ENCODE assay signal across 24 cellular contexts in genomic region chr11:2538951-2539735, GRCh38.
A peak's percentile ranks its signal among the peaks of the same experiment; 100 is the strongest.
DNase-seq lines count a peak whose midpoint lies in the region; ATAC-seq, FAIRE-seq and TF ChIP-seq lines count a peak whose summit lies in the region.
"Had no signal": no experiment of that assay in that cellular context is flagged by ENCODE, and none has a peak within 500 bp of the region (broad histone marks: within the 10 kb centered on the region; RNA-seq: fewer than 3 reads in every experiment).

No MANE protein-coding gene starts in this region.

- no peak overlapping the region for H3K18ac ChIP-seq in H1 (ENCODE audit: extremely low read depth, low read length)

- H3K27ac Mint-ChIP-seq in activated naive CD4-positive, alpha-beta T cell treated with anti-CD3 and anti-CD28 coated beads for 36 hours = no peak overlapping the region
- H3K27ac Mint-ChIP-seq: activated B cell treated with CpG ODN at 0.5 μM for 24 hours; activated CD4-positive, alpha-beta memory T cell treated with anti-CD3 and anti-CD28 coated beads, Interleukin-2, amount 10 ng/mL, durations not matched to agents 7 days and 5 days; activated T-cell treated with anti-CD3 and anti-CD28 coated beads, Interleukin-2, amount 50 U/mL, for 24 hours; naive B cell; T-helper 2 cell treated with Interferon-gamma antibody and Interleukin-4, amounts not matched to agents 5 μg/mL and 100 μg/mL, for 36 hours had no signal

- 89% methylated on average over 26 of the region's 30 CpGs; no CpG with 5 or more reads in 1 of the 2 experiments for WGBS in H1 (ENCODE audit: extremely low coverage in 1 of 2, insufficient coverage in 1 of 2, insufficient read length in 1 of 2, insufficient replicate concordance in 2 of 2, low coverage in 1 of 2, low lambda C conversion rate in 2 of 2, missing lambda C conversion rate in 1 of 2), 2 experiments
- 94% methylated on average over 29 of the region's 30 CpGs; no CpG with 5 or more reads in 1 of the 2 donors for WGBS in transverse colon (ENCODE audit: low coverage in 1 of 2), 2 donors

- POLR2A ChIA-PET in H1 (lab: Charles Lee; ENCODE audit: partially characterized antibody) = no interaction called here

- TF ChIP-seq CTCF in H1 (IDR thresholded peaks at IDR 0.05; ENCODE audit: control extremely low read depth in 1 of 3, insufficient read depth in 1 of 3, low read depth in 1 of 3, low read length in 3 of 3) (no peak), transverse colon (IDR thresholded peaks at IDR 0.05) (no peak)

- H2BK120ac ChIP-seq in H1 (replicated peaks; ENCODE audit: low read depth, low read length) = no peak overlapping the region

- in situ Hi-C loops in transverse colon (cut with MboI; ENCODE audit: low pct_ligation_motif_present in 1 of 4, low pct_unique_long_range_greater_than_20kb in 1 of 4, low sequenced_read_pairs in 3 of 4) = loop anchor here in 1 of 4 donors (25.0 kb wide), 1 partner anchor 548 kb away; no protein-coding TSS in a partner anchor

- no peak overlapping the region for H2BK15ac ChIP-seq in H1 (ENCODE audit: low read length)

- TF ChIP-seq POLR2A in H1 (IDR thresholded peaks at IDR 0.05; ENCODE audit: control extremely low read depth in 1 of 2, low read depth in 2 of 2, low read length in 2 of 2) (no peak), transverse colon (IDR thresholded peaks at IDR 0.05) (no peak)

- DNase-seq in activated naive CD4-positive, alpha-beta T cell treated with anti-CD3 and anti-CD28 coated beads, Interleukin-2, amount 50 U/mL, for 16 hours = peak; percentile 6
- DNase-seq in activated naive CD4-positive, alpha-beta T cell treated with anti-CD3 and anti-CD28 coated beads for 36 hours = no peak
- no peak for DNase-seq in H1 (ENCODE audit: low read depth in 1 of 2, low spot score in 2 of 2)
- peak; percentile 84 for DNase-seq in mesenteric fat pad (ENCODE audit: low spot score)
- DNase-seq in transverse colon = peak; percentile 4
- no peak for DNase-seq in GF-D8 (lab: John Stamatoyannopoulos, UW)
- DNase-seq: activated B cell treated with CpG ODN at 0.5 μM for 24 hours; activated CD4-positive, alpha-beta memory T cell treated with anti-CD3 and anti-CD28 coated beads, Interleukin-2, amount 10 ng/mL, durations not matched to agents 7 days and 5 days; activated T-cell treated with anti-CD3 and anti-CD28 coated beads, Interleukin-2, amount 50 U/mL, for 24 hours; HCEC 1CT; hippocampal formation; Karpas-422; mammary epithelial cell; naive B cell; NCI-H1694 treated with DMSO at 0.1 percent for 48 hours; NCI-H226; PC-3 had no signal

- no peaks in the 10 kb centered on the region for H3K9me3 Mint-ChIP-seq in activated naive CD4-positive, alpha-beta T cell treated with anti-CD3 and anti-CD28 coated beads for 36 hours
- H3K9me3 Mint-ChIP-seq: activated B cell treated with CpG ODN at 0.5 μM for 24 hours; activated CD4-positive, alpha-beta memory T cell treated with anti-CD3 and anti-CD28 coated beads, Interleukin-2, amount 10 ng/mL, durations not matched to agents 7 days and 5 days; activated T-cell treated with anti-CD3 and anti-CD28 coated beads, Interleukin-2, amount 50 U/mL, for 24 hours; naive B cell; T-helper 2 cell treated with Interferon-gamma antibody and Interleukin-4, amounts not matched to agents 5 μg/mL and 100 μg/mL, for 36 hours had no signal

- peaks cover 3% of the 10 kb centered on the region for H3K4me1 Mint-ChIP-seq in activated naive CD4-positive, alpha-beta T cell treated with anti-CD3 and anti-CD28 coated beads for 36 hours (ENCODE audit: low read depth)
- H3K4me1 Mint-ChIP-seq: activated B cell treated with CpG ODN at 0.5 μM for 24 hours had no signal

- no peak overlapping the region for H3K4me3 Mint-ChIP-seq in activated naive CD4-positive, alpha-beta T cell treated with anti-CD3 and anti-CD28 coated beads for 36 hours
- H3K4me3 Mint-ChIP-seq: activated B cell treated with CpG ODN at 0.5 μM for 24 hours; activated CD4-positive, alpha-beta memory T cell treated with anti-CD3 and anti-CD28 coated beads, Interleukin-2, amount 10 ng/mL, durations not matched to agents 7 days and 5 days; activated T-cell treated with anti-CD3 and anti-CD28 coated beads, Interleukin-2, amount 50 U/mL, for 24 hours; naive B cell; T-helper 2 cell treated with Interferon-gamma antibody and Interleukin-4, amounts not matched to agents 5 μg/mL and 100 μg/mL, for 36 hours had no signal

- H3K56ac ChIP-seq in H1 (replicated peaks; ENCODE audit: insufficient read length, low read depth, low read length) = no peak overlapping the region

- no peaks in the 10 kb centered on the region for H3K36me3 Mint-ChIP-seq in activated naive CD4-positive, alpha-beta T cell treated with anti-CD3 and anti-CD28 coated beads for 36 hours (ENCODE audit: low read depth)
- H3K36me3 Mint-ChIP-seq: naive B cell had no signal

- no peak overlapping the region for H4K5ac ChIP-seq in H1 (ENCODE audit: insufficient read length, low read depth, low read length)

- H4K8ac ChIP-seq in H1 (ENCODE audit: extremely low read depth, insufficient read depth, low read length) = peak overlapping the region; percentile 71; the same call in 1 of the 2 replicates

- no peak overlapping the region for H2BK20ac ChIP-seq in H1 (ENCODE audit: low read length)

- TF ChIP-seq EP300 in H1 (IDR thresholded peaks at IDR 0.05; ENCODE audit: borderline replicate concordance in 1 of 2, low read depth in 2 of 2, low read length in 2 of 2) (no peak), transverse colon (IDR thresholded peaks at IDR 0.05; ENCODE audit: low read depth) (no peak)

- no peaks in the 10 kb centered on the region for H3K79me2 ChIP-seq in H1 (ENCODE audit: control insufficient read depth in 1 of 2, insufficient read depth in 2 of 2, low read length in 2 of 2)

- H3K27me3 ChIP-seq in H1 (replicated peaks in 1 of 4; ENCODE audit: control insufficient read depth in 3 of 4, extremely low read depth in 1 of 4, insufficient read depth in 3 of 4, low read length in 3 of 4) (peaks cover 1 to 70% (median 38%) of the 10 kb centered on the region in 4 experiments), transverse colon (no peaks in the 10 kb centered on the region)

- 0 out of 2 replicates have a peak overlapping the region, but pooled peaks have one; percentile 39 for H2BK12ac ChIP-seq in H1 (ENCODE audit: low read depth, low read length)

- H4K20me1 ChIP-seq in H1 (replicated peaks in 1 of 2; ENCODE audit: control insufficient read depth in 1 of 2, insufficient read depth in 2 of 2, low read length in 2 of 2) = peaks cover 0 to 3% of the 10 kb centered on the region in 2 experiments

- H3K27ac ChIP-seq in H1 (ENCODE audit: low read depth, low read length) (no peak overlapping the region), transverse colon (no peak overlapping the region)
- H3K27ac ChIP-seq: A549, SK-N-MC had no signal

- intact Hi-C loops in activated naive CD4-positive, alpha-beta T cell treated with anti-CD3 and anti-CD28 coated beads for 36 hours (cut with micrococcal nuclease) = loop anchor here (10.0 kb wide), 1 partner anchor 344 kb away; no protein-coding TSS in a partner anchor
- intact Hi-C loops in transverse colon (cut with DNase I; ENCODE audit: low total_unique reads) = no loop called here

- no peak overlapping the region for H2AFZ ChIP-seq in H1 (ENCODE audit: low read length)

- H3K9me3 ChIP-seq in H1 (ENCODE audit: insufficient read depth in 2 of 2, low read depth in 1 of 2, low read length in 1 of 2) (no peaks in the 10 kb centered on the region), transverse colon (no peaks in the 10 kb centered on the region)
- H3K9me3 ChIP-seq: A549 had no signal

- H3K4me3 ChIP-seq in H1 (ENCODE audit: extremely low read depth in 1 of 4, insufficient read depth in 2 of 4, low read depth in 3 of 4, low read length in 4 of 4) (no peak overlapping the region), transverse colon (no peak overlapping the region)
- H3K4me3 ChIP-seq: A549, SK-N-MC, smooth muscle cell had no signal

- no peaks in the 10 kb centered on the region for H3K79me1 ChIP-seq in H1 (ENCODE audit: low read depth, low read length)

- no peak overlapping the region for H4K91ac ChIP-seq in H1 (replicated peaks; ENCODE audit: insufficient read length, low read length)

- H2AK5ac ChIP-seq in H1 (ENCODE audit: low read depth, low read length) = no peak overlapping the region

- H3K4me1 ChIP-seq in H1 (replicated peaks in 1 of 4; ENCODE audit: control insufficient read depth in 3 of 4, insufficient read depth in 4 of 4, low read length in 3 of 4) (peaks cover 0 to 4% (median under 1%) of the 10 kb centered on the region in 4 experiments; a peak in 5 of 7 replicates), transverse colon (peaks cover 0 to under 1% (median 0%) of the 10 kb centered on the region in 4 donors)
- H3K4me1 ChIP-seq: A549 had no signal

- no peak overlapping the region for H2BK5ac ChIP-seq in H1 (ENCODE audit: low read depth, low read length)

- H3K4ac ChIP-seq in H1 (replicated peaks; ENCODE audit: insufficient read length, low read depth, low read length) = no peak overlapping the region

- H3K4me2 ChIP-seq in H1 (ENCODE audit: insufficient read depth in 1 of 2, low read depth in 2 of 2, low read length in 2 of 2) = no peak overlapping the region
- H3K4me2 ChIP-seq: A549, smooth muscle cell had no signal

- H3K36me3 ChIP-seq in H1 (ENCODE audit: control insufficient read depth in 2 of 4, insufficient read depth in 4 of 4, low read length in 3 of 4) (no peaks in the 10 kb centered on the region), transverse colon (no peaks in the 10 kb centered on the region)

- no peak for FAIRE-seq in H1 (lab: Jason Lieb, UNC)
- FAIRE-seq: A549, bronchial epithelial cell had no signal

- no peaks in the 10 kb centered on the region for H3K27me3 Mint-ChIP-seq in activated naive CD4-positive, alpha-beta T cell treated with anti-CD3 and anti-CD28 coated beads for 36 hours (ENCODE audit: low read depth)
- H3K27me3 Mint-ChIP-seq: activated B cell treated with CpG ODN at 0.5 μM for 24 hours; activated CD4-positive, alpha-beta memory T cell treated with anti-CD3 and anti-CD28 coated beads, Interleukin-2, amount 10 ng/mL, durations not matched to agents 7 days and 5 days; activated T-cell treated with anti-CD3 and anti-CD28 coated beads, Interleukin-2, amount 50 U/mL, for 24 hours had no signal

- TF ChIP-seq RAD21 in H1 (IDR thresholded peaks at IDR 0.05 in 1 of 2, conservative IDR thresholded peaks at IDR 0.05 in 1 of 2; ENCODE audit: low read depth in 2 of 2, low read length in 2 of 2) = no peak

- ATAC-seq in GM18870 (IDR thresholded peaks at IDR 0.05; ENCODE audit: unreplicated experiment) (no peak), GM21367 (IDR thresholded peaks at IDR 0.05; ENCODE audit: unreplicated experiment) (no peak)
- ATAC-seq: A549, PC-3 had no signal

- no peaks in the 10 kb centered on the region for H3K23me2 ChIP-seq in H1 (ENCODE audit: low read depth, low read length)

- H3K23ac ChIP-seq in H1 (ENCODE audit: insufficient read length) = no peak overlapping the region

- no peak overlapping the region for H3K14ac ChIP-seq in H1 (ENCODE audit: insufficient read length)

- CTCF ChIA-PET in activated naive CD4-positive, alpha-beta T cell treated with anti-CD3 and anti-CD28 coated beads for 36 hours (lab: Charles Lee) = interaction anchor here (0.8 kb wide), 1 partner anchor 11 kb away, joined by 3 read pairs; no protein-coding TSS in a partner anchor
- CTCF ChIA-PET in H1 (lab: Charles Lee; ENCODE audit: partially characterized antibody) = interaction anchor here (0.6 to 14.3 kb wide), 6 partner anchors 15 to 348 kb away, joined by 3 to 521 read pairs (median 5); partner anchors contain the start of gene CDKN1C

- H3K9ac ChIP-seq in H1 (replicated peaks in 1 of 4; ENCODE audit: extremely low read depth in 1 of 4, low read depth in 3 of 4, low read length in 3 of 4) = no peak overlapping the region

Comparison
In these comparisons a context has a peak if more than half of its experiments do, and no peak if none do; other contexts are left out.
1. DNase-seq: peak in activated naive CD4-positive, alpha-beta T cell treated with anti-CD3 and anti-CD28 coated beads, Interleukin-2, amount 50 U/mL, for 16 hours (single experiment), mesenteric fat pad (single experiment) and transverse colon (single experiment); none in activated naive CD4-positive, alpha-beta T cell treated with anti-CD3 and anti-CD28 coated beads for 36 hours (single experiment), H1 (0 of 2) and GF-D8 (single experiment).